ENCODE assay signal across 18 cellular contexts in genomic region chr4:1943928-1944327, GRCh38.
"Had no signal": no experiment of that assay in that cellular context is flagged by ENCODE, and none has a peak within 500 bp of the region (broad histone marks: within the 10 kb centered on the region; RNA-seq: fewer than 3 reads in every experiment).

No MANE protein-coding gene starts in this region.

- H3K4me3 ChIP-seq: coronary artery, left lung, psoas muscle, sigmoid colon, stomach, thyroid gland had no signal

- H3K27ac ChIP-seq: coronary artery, left lung, psoas muscle, sigmoid colon, stomach, thyroid gland had no signal

- DNase-seq: dermis blood vessel endothelial cell; effector memory CD8-positive, alpha-beta T cell; left cardiac atrium; left lung; mesenchymal stem cell; midbrain; naive thymus-derived CD4-positive, alpha-beta T cell; nucleus accumbens; psoas muscle; right cardiac atrium; sigmoid colon; stimulated activated CD4-positive, alpha-beta T cell treated with anti-CD3 and anti-CD28 coated beads, Interleukin-2, amount 100 ng/mL, for 24 hours; stimulated activated CD4-positive, alpha-beta T cell treated with anti-CD3 and anti-CD28 coated beads, Interleukin-4, amount 100 ng/mL, for 24 hours; stimulated activated naive CD4-positive, alpha-beta T cell treated with Interleukin-2 at 50 U/mL for 16 hours; stomach; thyroid gland had no signal

- H3K9me3 ChIP-seq: left lung, psoas muscle, sigmoid colon, stomach, thyroid gland had no signal

- H3K27me3 ChIP-seq: left lung, sigmoid colon, stomach, thyroid gland had no signal

- H3K4me1 ChIP-seq: left lung, sigmoid colon had no signal

- ATAC-seq: effector memory CD8-positive, alpha-beta T cell; left cardiac atrium; left lung; naive thymus-derived CD4-positive, alpha-beta T cell; psoas muscle; right cardiac atrium; stimulated activated effector memory CD8-positive, alpha-beta T cell treated with anti-CD3 and anti-CD28 coated beads, Interleukin-12 subunit alpha, Interleukin-12 subunit beta, amount 100 ng/mL, for 72 hours had no signal
